ENCODE assay signal across 15 cellular contexts in genomic region chr13:99066219-99066618, GRCh38.
DNase-seq lines count a peak whose midpoint lies in the region; ATAC-seq and TF ChIP-seq lines count a peak whose summit lies in the region.
"Had no signal": no experiment of that assay in that cellular context is flagged by ENCODE, and none has a peak within 500 bp of the region (broad histone marks: within the 10 kb centered on the region; RNA-seq: fewer than 3 reads in every experiment).

No MANE protein-coding gene starts in this region.

- H4K20me1 ChIP-seq in PC-3 (ENCODE audit: low read length), result no peaks in the 10 kb centered on the region

- peak overlapping the region; percentile 42 for H3K4me3 Mint-ChIP-seq in stimulated activated naive CD8-positive, alpha-beta T cell treated with anti-CD3 and anti-CD28 coated beads, Interleukin-15, Interleukin-2, amounts not matched to agents 100 ng/mL and 50 ng/mL, for 24 hours
- H3K4me3 Mint-ChIP-seq: H9, nephron progenitor cell had no signal

- TF ChIP-seq POLR2A in esophagus squamous epithelium (IDR thresholded peaks at IDR 0.05), result no peak

- H3K27me3 ChIP-seq in PC-3 (ENCODE audit: low read length), result no peaks in the 10 kb centered on the region
- H3K27me3 ChIP-seq in esophagus squamous epithelium, result no peaks in the 10 kb centered on the region
- H3K27me3 ChIP-seq: dorsolateral prefrontal cortex, thyroid gland had no signal

- H3F3A ChIP-seq in PC-3 (ENCODE audit: low read length, unreplicated experiment), result peaks cover 4% of the 10 kb centered on the region

- no peaks in the 10 kb centered on the region for H3K9me2 ChIP-seq in PC-3 (replicated peaks; ENCODE audit: low read length)

- POLR2A ChIA-PET in PC-3 (lab: Charles Lee; ENCODE audit: unreplicated experiment), result no interaction called here

- no peaks in the 10 kb centered on the region for H3K27me3 Mint-ChIP-seq in stimulated activated naive CD8-positive, alpha-beta T cell treated with anti-CD3 and anti-CD28 coated beads, Interleukin-15, Interleukin-2, amounts not matched to agents 100 ng/mL and 50 ng/mL, for 24 hours
- H3K27me3 Mint-ChIP-seq: progenitor cell of endocrine pancreas had no signal

- H3K36me3 Mint-ChIP-seq in stimulated activated naive CD8-positive, alpha-beta T cell treated with anti-CD3 and anti-CD28 coated beads, Interleukin-15, Interleukin-2, amounts not matched to agents 100 ng/mL and 50 ng/mL, for 24 hours (ENCODE audit: low read depth), result peaks cover 10% of the 10 kb centered on the region

- no peak overlapping the region for H2AFZ ChIP-seq in PC-3 (ENCODE audit: low read length)
- H2AFZ ChIP-seq: PC-9 had no signal

- peaks cover 32% of the 10 kb centered on the region for H3K36me3 ChIP-seq in PC-3 (ENCODE audit: low read depth, low read length)
- no peaks in the 10 kb centered on the region for H3K36me3 ChIP-seq in esophagus squamous epithelium
- H3K36me3 ChIP-seq: thyroid gland had no signal

- H3K27ac Mint-ChIP-seq in stimulated activated naive CD8-positive, alpha-beta T cell treated with anti-CD3 and anti-CD28 coated beads, Interleukin-15, Interleukin-2, amounts not matched to agents 100 ng/mL and 50 ng/mL, for 24 hours, result peak overlapping the region; percentile 28
- H3K27ac Mint-ChIP-seq: H9, progenitor cell of endocrine pancreas had no signal

- H3K9me3 ChIP-seq in PC-3 (ENCODE audit: low read length), result peaks cover 5% of the 10 kb centered on the region; the same call in 1 of the 2 replicates
- no peaks in the 10 kb centered on the region for H3K9me3 ChIP-seq in esophagus squamous epithelium
- H3K9me3 ChIP-seq: thyroid gland had no signal

- no peak overlapping the region for H3K4me2 ChIP-seq in PC-3 (ENCODE audit: low read length)
- H3K4me2 ChIP-seq: PC-9 had no signal

- TF ChIP-seq CTCF in PC-3 (conservative IDR thresholded peaks at IDR 0.05; ENCODE audit: low read depth, low read length), result no peak
- no peak for TF ChIP-seq CTCF in esophagus squamous epithelium (IDR thresholded peaks at IDR 0.05)

- peaks cover 66% of the 10 kb centered on the region for H3K4me1 Mint-ChIP-seq in stimulated activated naive CD8-positive, alpha-beta T cell treated with anti-CD3 and anti-CD28 coated beads, Interleukin-15, Interleukin-2, amounts not matched to agents 100 ng/mL and 50 ng/mL, for 24 hours (ENCODE audit: low read depth)

- intact Hi-C loops in PC-3 (cut with micrococcal nuclease), result no loop called here
- intact Hi-C loops in esophagus squamous epithelium (cut with DNase I), result no loop called here

- 64 to 71% methylated on average over 1 of the region's 1 CpG for WGBS in esophagus squamous epithelium, 2 donors

- H3K9ac ChIP-seq in PC-3 (ENCODE audit: low read length), result no peak overlapping the region

- no peaks in the 10 kb centered on the region for H3K9me3 Mint-ChIP-seq in stimulated activated naive CD8-positive, alpha-beta T cell treated with anti-CD3 and anti-CD28 coated beads, Interleukin-15, Interleukin-2, amounts not matched to agents 100 ng/mL and 50 ng/mL, for 24 hours
- H3K9me3 Mint-ChIP-seq: H9 had no signal

- H3K4me3 ChIP-seq in PC-3 (ENCODE audit: low read length) (peak overlapping the region; percentile 12; the same call in 1 of the 2 replicates), esophagus squamous epithelium (peak overlapping the region in 1 of 4 donors; percentile 24)
- H3K4me3 ChIP-seq: dorsolateral prefrontal cortex, PC-9, thyroid gland had no signal

- ATAC-seq in stimulated activated naive CD8-positive, alpha-beta T cell treated with anti-CD3 and anti-CD28 coated beads, Interleukin-15, Interleukin-2, amounts not matched to agents 100 U/mL and 50 U/mL, for 24 hours, result no peak
- ATAC-seq in PC-3 (no peak), GM21360 (IDR thresholded peaks at IDR 0.05; ENCODE audit: unreplicated experiment) (no peak)

- DNase-seq in stimulated activated naive CD8-positive, alpha-beta T cell treated with anti-CD3 and anti-CD28 coated beads, Interleukin-15, Interleukin-2, amounts not matched to agents 100 U/mL and 50 U/mL, for 24 hours, result no peak
- DNase-seq in PC-3, result no peak
- DNase-seq in esophagus squamous epithelium (lab: John Stamatoyannopoulos, UW), result no peak
- no peak for DNase-seq in KG1 (lab: John Stamatoyannopoulos, UW)
- no peak for DNase-seq in SHP77 treated with DMSO at 0.1 percent for 48 hours (lab: John Stamatoyannopoulos, UW)
- DNase-seq: dorsolateral prefrontal cortex, H9, Kasumi-1, nephron progenitor cell, thyroid gland had no signal

- no TSS peak for BruUV-seq in PC-3 (replicated peaks; lab: Mats Ljungman, UMichigan)

- peaks cover 37% of the 10 kb centered on the region for H3K79me2 ChIP-seq in PC-3 (ENCODE audit: low read length)

- H3K4me1 ChIP-seq in PC-3 (ENCODE audit: insufficient read depth, low read length) (peaks cover 27% of the 10 kb centered on the region), esophagus squamous epithelium (peaks cover 16 to 72% (median 60%) of the 10 kb centered on the region in 3 donors)

- CTCF ChIA-PET in PC-3 (lab: Charles Lee), result no interaction called here

- H3K27ac ChIP-seq in PC-3 (ENCODE audit: low read length), result no peak overlapping the region
- H3K27ac ChIP-seq in esophagus squamous epithelium, result peak overlapping the region in 3 of 4 donors; percentile 70 to 83 (median 78)
- H3K27ac ChIP-seq: C4-2B, dorsolateral prefrontal cortex, thyroid gland had no signal
